In genomic region chr18:13558132-13558531, GRCh38 we compare ENCODE assay signal across 7 cellular contexts.
A peak's percentile ranks its signal among the peaks of the same experiment; 100 is the strongest.
DNase-seq lines count a peak whose midpoint lies in the region; ATAC-seq and TF ChIP-seq lines count a peak whose summit lies in the region.

No MANE protein-coding gene starts in this region.

- no peak overlapping the region for H3K27ac ChIP-seq in esophagus squamous epithelium

- TF ChIP-seq CTCF in WTC11 (IDR thresholded peaks at IDR 0.05) = peak; percentile 39; the same call in 1 of the 2 replicates
- TF ChIP-seq CTCF in esophagus squamous epithelium (IDR thresholded peaks at IDR 0.05) = peak in 5 of 6 experiments; percentile 26 to 51 (median 51)
- TF ChIP-seq CTCF in natural killer cell (IDR thresholded peaks at IDR 0.05) = peak; percentile 15

- H3K36me3 Mint-ChIP-seq in WTC11 (no peaks in the 10 kb centered on the region), natural killer cell (no peaks in the 10 kb centered on the region)

- intact Hi-C loops in esophagus squamous epithelium (cut with DNase I) (loop anchor here (10.0 kb wide), 1 partner anchor 67 kb away; no protein-coding TSS in a partner anchor), natural killer cell (cut with micrococcal nuclease) (no loop called here)

- H3K27me3 ChIP-seq in H7 (ENCODE audit: control insufficient read depth, insufficient read depth, low read length) (no peaks in the 10 kb centered on the region), esophagus squamous epithelium (no peaks in the 10 kb centered on the region)

- H3K4me3 ChIP-seq in H7 (ENCODE audit: insufficient read depth, low read depth, low read length) (no peak overlapping the region), esophagus squamous epithelium (no peak overlapping the region)

- no peak overlapping the region for H3K4me3 Mint-ChIP-seq in WTC11
- no peak overlapping the region for H3K4me3 Mint-ChIP-seq in natural killer cell

- POLR2A ChIA-PET in WTC11 (lab: Charles Lee) = interaction anchor here (0.6 kb wide), 1 partner anchor 184 kb away, joined by 3 read pairs; no protein-coding TSS in a partner anchor

- CTCF ChIA-PET in WTC11 (lab: Charles Lee) = interaction anchor here (0.5 to 1.7 kb wide), 16 partner anchors 8 to 446 kb away, joined by 3 to 7 read pairs (median 4); partner anchors contain the start of gene MC5R

- H3K27ac Mint-ChIP-seq in WTC11 = no peak overlapping the region
- H3K27ac Mint-ChIP-seq in natural killer cell = no peak overlapping the region

- peak; percentile 5 for DNase-seq in GM04504 (ENCODE audit: low read depth)
- peak; percentile 84 for DNase-seq in H7
- DNase-seq in MV-4-11 (lab: John Stamatoyannopoulos, UW) = peak; percentile 70
- DNase-seq in WTC11 (ENCODE audit: low spot score) = peak; percentile 52
- DNase-seq in esophagus squamous epithelium (lab: John Stamatoyannopoulos, UW) = no peak
- DNase-seq in natural killer cell = no peak
- DNase-seq in T-helper 9 cell = no peak

- H3K36me3 ChIP-seq in H7 (replicated peaks; ENCODE audit: control insufficient read depth, insufficient read depth, low read length) (no peaks in the 10 kb centered on the region), esophagus squamous epithelium (no peaks in the 10 kb centered on the region)

- H3K4me1 Mint-ChIP-seq in WTC11 (peaks cover 4% of the 10 kb centered on the region; the same call in 1 of the 2 replicates), natural killer cell (peaks cover 12 to 26% of the 10 kb centered on the region in 2 donors)

- 12 to 25% methylated on average over 2 to 5 of the region's 5 CpGs for WGBS in esophagus squamous epithelium, 2 donors

- TF ChIP-seq POLR2A in esophagus squamous epithelium (IDR thresholded peaks at IDR 0.05) = no peak

- ATAC-seq in WTC11 (peak; percentile 97), natural killer cell (peak in 1 of 3 donors; percentile 61)

- no peaks in the 10 kb centered on the region for H3K27me3 Mint-ChIP-seq in WTC11 (ENCODE audit: low read depth)
- no peaks in the 10 kb centered on the region for H3K27me3 Mint-ChIP-seq in natural killer cell (ENCODE audit: low read depth in 2 of 2)

- H3K9me3 ChIP-seq in esophagus squamous epithelium = no peaks in the 10 kb centered on the region

- H3K9me3 Mint-ChIP-seq in WTC11 (no peaks in the 10 kb centered on the region), natural killer cell (no peaks in the 10 kb centered on the region)

- peaks cover 0 to 16% (median 0%) of the 10 kb centered on the region in 3 donors for H3K4me1 ChIP-seq in esophagus squamous epithelium

TF ChIP-seq in WTC11, 78 proteins besides CTCF, POLR2A, EP300 and RAD21:
- TF ChIP-seq JUN (CRISPR knock-in tag; IDR thresholded peaks at IDR 0.05) = no peak
- no peak for TF ChIP-seq ZNF121 (CRISPR knock-in tag; IDR thresholded peaks at IDR 0.05)
- TF ChIP-seq GABPB1 (CRISPR knock-in tag; IDR thresholded peaks at IDR 0.05) = no peak
- no peak for TF ChIP-seq FOXP4 (CRISPR knock-in tag; IDR thresholded peaks at IDR 0.05)
- no peak for TF ChIP-seq NFYB (CRISPR knock-in tag; conservative IDR thresholded peaks at IDR 0.05; ENCODE audit: low read depth)
- TF ChIP-seq ZNF281 (CRISPR knock-in tag; IDR thresholded peaks at IDR 0.05) = no peak

Comparison
In these comparisons a context has a peak if more than half of its experiments do, and no peak if none do; other contexts are left out.
1. DNase-seq: peak in GM04504 (single experiment), H7 (single experiment), MV-4-11 (single experiment) and WTC11 (single experiment); none in esophagus squamous epithelium (single experiment), natural killer cell (single experiment) and T-helper 9 cell (single experiment).
2. Peak in every context shown above with its lines, with median percentiles within 50 percentile points of each other: CTCF ChIP-seq.